8 cellular contexts compared by ENCODE assay signal in the genomic region with DNA sequence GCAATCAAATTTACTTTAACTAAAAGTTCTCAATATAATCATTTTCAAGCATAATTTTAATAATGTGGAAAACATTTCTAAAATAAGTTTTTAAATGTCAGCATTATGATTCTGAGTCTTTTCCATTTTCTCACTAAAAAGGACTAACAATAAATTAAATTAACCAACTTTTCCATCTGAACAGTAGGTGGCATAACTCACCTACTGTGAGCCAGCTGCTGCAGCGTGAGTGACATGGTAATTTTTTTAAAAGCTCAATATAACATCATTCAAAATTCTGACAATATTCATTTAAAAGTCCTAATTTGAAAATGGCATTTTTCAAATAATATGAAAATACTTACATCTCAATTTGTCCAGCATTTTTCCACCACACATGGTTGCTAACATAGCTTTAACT.
DNase-seq lines count a peak whose midpoint lies in the region; ATAC-seq and TF ChIP-seq lines count a peak whose summit lies in the region.

No MANE protein-coding gene starts in this region.

- H3K27me3 ChIP-seq in lower lobe of right lung (ENCODE audit: low read depth) = no peaks in the 10 kb centered on the region

- intact Hi-C loops in lower lobe of right lung (cut with DNase I) = no loop called here

- H3K27ac Mint-ChIP-seq in brain = no peak overlapping the region

- H3K9me3 Mint-ChIP-seq in brain = no peaks in the 10 kb centered on the region

- H3K4me1 Mint-ChIP-seq in brain = peaks cover 4% of the 10 kb centered on the region

- no peak overlapping the region for H3K4me3 Mint-ChIP-seq in brain

- no peaks in the 10 kb centered on the region for H3K36me3 Mint-ChIP-seq in brain

- TF ChIP-seq CTCF in brain (conservative IDR thresholded peaks at IDR 0.05) (peak; percentile 67 to 70), lower lobe of right lung (IDR thresholded peaks at IDR 0.05) (peak; percentile 57)

- no peaks in the 10 kb centered on the region for H3K36me3 ChIP-seq in lower lobe of right lung

- H3K4me1 ChIP-seq in lower lobe of right lung = no peaks in the 10 kb centered on the region

- DNase-seq in SKM-1 treated with dmso at 0.1 percent for 144 hours (lab: John Stamatoyannopoulos, UW; ENCODE audit: unreplicated experiment) = peak; percentile 22
- no peak for DNase-seq in SKM-1 (lab: John Stamatoyannopoulos, UW; ENCODE audit: unreplicated experiment)
- DNase-seq in NCI-H1105 (lab: John Stamatoyannopoulos, UW) = peak; percentile 1
- no peak for DNase-seq in lower lobe of right lung
- no peak for DNase-seq in NCI-H187 treated with DMSO at 0.1 percent for 48 hours (lab: John Stamatoyannopoulos, UW)

- no peak overlapping the region for H3K27ac ChIP-seq in lower lobe of right lung

- H3K9me3 ChIP-seq in lower lobe of right lung = no peaks in the 10 kb centered on the region

- ATAC-seq in lower lobe of right lung (no peak), HG03039 (IDR thresholded peaks at IDR 0.05; ENCODE audit: unreplicated experiment) (no peak), HG02884 (IDR thresholded peaks at IDR 0.05; ENCODE audit: unreplicated experiment) (no peak)

- H3K4me3 ChIP-seq in lower lobe of right lung = no peak overlapping the region

- H3K27me3 Mint-ChIP-seq in brain = no peaks in the 10 kb centered on the region

Comparison
In these comparisons a context has a peak if more than half of its experiments do, and no peak if none do; other contexts are left out.
1. DNase-seq: peak in SKM-1 treated with dmso at 0.1 percent for 144 hours (single experiment) and NCI-H1105 (single experiment); none in SKM-1 (single experiment), lower lobe of right lung (single experiment) and NCI-H187 treated with DMSO at 0.1 percent for 48 hours (single experiment).